ENCODE assay signal across 13 cellular contexts in the genomic region with DNA sequence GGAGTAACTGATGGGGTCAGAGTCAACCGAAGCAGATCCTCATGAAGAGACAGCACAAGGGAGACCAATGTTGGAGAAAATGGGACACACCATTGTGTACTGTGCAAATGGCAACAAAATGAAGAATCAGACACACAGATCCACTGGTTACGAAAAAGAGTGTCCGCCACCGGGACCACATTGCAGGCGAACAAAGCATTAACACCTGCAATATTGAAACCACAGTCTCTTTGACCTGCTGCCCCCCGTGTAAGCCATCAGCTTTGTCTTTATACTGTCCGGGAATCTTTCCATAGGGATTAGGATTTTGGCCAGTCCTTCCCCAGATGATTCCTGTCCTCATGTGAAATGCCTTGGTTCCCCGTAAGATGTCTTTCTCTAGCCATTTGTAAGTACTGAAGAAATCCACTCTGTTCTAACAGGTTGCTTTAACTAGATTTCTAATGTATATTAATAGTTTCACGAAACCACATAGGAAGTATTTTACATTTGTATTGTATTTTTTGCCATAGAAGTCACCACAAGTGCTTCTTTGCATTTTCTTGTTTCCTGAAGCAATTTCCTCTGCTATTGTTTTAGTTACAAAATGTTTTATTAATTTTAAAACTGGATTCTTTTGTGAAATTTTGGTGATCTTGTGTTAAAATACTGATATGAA.
A peak's percentile ranks its signal among the peaks of the same experiment; 100 is the strongest.
DNase-seq lines count a peak whose midpoint lies in the region; ATAC-seq and TF ChIP-seq lines count a peak whose summit lies in the region.
"Had no signal": no experiment of that assay in that cellular context is flagged by ENCODE, and none has a peak within 500 bp of the region (broad histone marks: within the 10 kb centered on the region; RNA-seq: fewer than 3 reads in every experiment).

No MANE protein-coding gene starts in this region.

- H3K27ac ChIP-seq in OCI-LY1 (ENCODE audit: low read depth, low read length, poor library complexity, severe bottlenecking), result no peak overlapping the region
- H3K27ac ChIP-seq: neural progenitor cell had no signal

- peaks cover 22% of the 10 kb centered on the region for H3K4me1 ChIP-seq in OCI-LY1 (ENCODE audit: insufficient read depth, low read length, severe bottlenecking)
- H3K4me1 ChIP-seq: neural progenitor cell had no signal

- H4K20me1 ChIP-seq in OCI-LY1 (ENCODE audit: insufficient read depth, low read length), result no peaks in the 10 kb centered on the region

- H3K9me3 ChIP-seq in OCI-LY1 (ENCODE audit: low read length), result peaks cover 4% of the 10 kb centered on the region

- peaks cover 17% of the 10 kb centered on the region for H3K27me3 ChIP-seq in OCI-LY1 (ENCODE audit: insufficient read depth, low read length)

- peak; percentile 55 for ATAC-seq in GM18508 (IDR thresholded peaks at IDR 0.05; ENCODE audit: insufficient read depth, unreplicated experiment)
- ATAC-seq in GM21381 (IDR thresholded peaks at IDR 0.05; ENCODE audit: unreplicated experiment), result peak; percentile 77
- ATAC-seq in HG02938 (IDR thresholded peaks at IDR 0.05; ENCODE audit: unreplicated experiment), result peak; percentile 69
- ATAC-seq: activated CD4-positive, CD25-positive, alpha-beta regulatory T cell treated with anti-CD3 and anti-CD28 coated beads, Interleukin-2, amount 50 U/mL, for 24 hours; left lobe of liver had no signal

- no peak for DNase-seq in T-helper 1 cell
- no peak for DNase-seq in NCI-H524 (lab: John Stamatoyannopoulos, UW)
- DNase-seq in putamen (ENCODE audit: low spot score), result no peak
- no peak for DNase-seq in activated gamma-delta T cell (lab: John Stamatoyannopoulos, UW)
- DNase-seq: NCI-H226, SIG-M5 had no signal

- no peak overlapping the region for H3K4me3 ChIP-seq in OCI-LY1 (ENCODE audit: low read depth, low read length, poor library complexity, severe bottlenecking)
- H3K4me3 ChIP-seq: neural progenitor cell had no signal

- no peaks in the 10 kb centered on the region for H3K36me3 ChIP-seq in OCI-LY1 (ENCODE audit: insufficient read depth, low read length)
- H3K36me3 ChIP-seq: neural progenitor cell had no signal

- H3K79me2 ChIP-seq in OCI-LY1 (ENCODE audit: insufficient read depth, low read length), result no peaks in the 10 kb centered on the region

- H3K4me2 ChIP-seq in OCI-LY1 (ENCODE audit: low read length), result peak overlapping the region; percentile 35
- H3K4me2 ChIP-seq: neural progenitor cell had no signal

- no peak for TF ChIP-seq CTCF in OCI-LY1 (IDR thresholded peaks at IDR 0.05; ENCODE audit: low read length)

- no peak overlapping the region for H2AFZ ChIP-seq in OCI-LY1 (ENCODE audit: low read length)
- H2AFZ ChIP-seq: neural progenitor cell had no signal

- no peaks in the 10 kb centered on the region for H3K9me2 ChIP-seq in OCI-LY1 (ENCODE audit: low read depth, low read length)

- H3F3A ChIP-seq in OCI-LY1 (ENCODE audit: insufficient read depth, low read length), result no peaks in the 10 kb centered on the region

- no peak overlapping the region for H3K9ac ChIP-seq in OCI-LY1 (ENCODE audit: low read length)
- H3K9ac ChIP-seq: neural progenitor cell had no signal
